ENCODE assay signal across 8 cellular contexts in genomic region chr21:18369115-18369514, GRCh38. TPM values are rescaled to one million over a fixed set of nuclear protein-coding genes. Genes with fewer than 3 reads are reported as not detected.
DNase-seq lines count a peak whose midpoint lies in the region; ATAC-seq and TF ChIP-seq lines count a peak whose summit lies in the region.

No MANE protein-coding gene starts in this region.

- no peaks in the 10 kb centered on the region for H3K9me3 ChIP-seq in gastrocnemius medialis

- DNase-seq in DMS114 treated with DMSO at 0.1 percent for 48 hours (lab: John Stamatoyannopoulos, UW; ENCODE audit: unreplicated experiment) (peak; percentile 23), NAMALWA (ENCODE audit: low spot score) (peak; percentile 84), SW480 (ENCODE audit: low spot score) (peak; percentile 41), kidney glomerular epithelial cell (lab: John Stamatoyannopoulos, UW) (peak; percentile 21), gastrocnemius medialis (no peak)
- DNase-seq in stimulated activated CD4-positive, alpha-beta T cell treated with anti-CD3 and anti-CD28 coated beads, Interleukin-15, amount 100 ng/mL, for 24 hours, result no peak
- no peak for DNase-seq in NK-92 treated with Interleukin-12 subunit alpha and Interleukin-12 subunit beta, amount 100 ng/mL, for 24 hours (lab: John Stamatoyannopoulos, UW)

- H3K4me1 ChIP-seq in gastrocnemius medialis, result no peaks in the 10 kb centered on the region

- TF ChIP-seq CTCF in gastrocnemius medialis (IDR thresholded peaks at IDR 0.05 in 4 of 5, conservative IDR thresholded peaks at IDR 0.05 in 1 of 5), result no peak

- TF ChIP-seq POLR2A in gastrocnemius medialis (IDR thresholded peaks at IDR 0.05), result no peak

- H3K36me3 ChIP-seq in gastrocnemius medialis, result no peaks in the 10 kb centered on the region

- no peak overlapping the region for H3K4me3 ChIP-seq in gastrocnemius medialis

- intact Hi-C loops in gastrocnemius medialis (cut with DNase I; ENCODE audit: low total_unique reads), result no loop called here

- no peak for ATAC-seq in GM21526 (IDR thresholded peaks at IDR 0.05; ENCODE audit: low FRiP score, unreplicated experiment)
- no peak for ATAC-seq in gastrocnemius medialis

- H3K27me3 ChIP-seq in gastrocnemius medialis, result no peaks in the 10 kb centered on the region

- H3K27ac ChIP-seq in gastrocnemius medialis, result no peak overlapping the region

- in situ Hi-C loops in gastrocnemius medialis (cut with MboI; ENCODE audit: low sequenced_read_pairs in 4 of 4), result no loop called here

RNA-seq across cellular contexts. Expression of gene TMPRSS15, which starts 34.5 kb away (rescaled TPM):
- not detected for total RNA-seq in gastrocnemius medialis

Comparison
In these comparisons a context has a peak if more than half of its experiments do, and no peak if none do; other contexts are left out.
1. DNase-seq: peak in DMS114 treated with DMSO at 0.1 percent for 48 hours (single experiment), NAMALWA (single experiment), SW480 (single experiment) and kidney glomerular epithelial cell (single experiment); none in gastrocnemius medialis (0 of 2), stimulated activated CD4-positive, alpha-beta T cell treated with anti-CD3 and anti-CD28 coated beads, Interleukin-15, amount 100 ng/mL, for 24 hours (single experiment) and NK-92 treated with Interleukin-12 subunit alpha and Interleukin-12 subunit beta, amount 100 ng/mL, for 24 hours (single experiment).